ENCODE assay signal across 1 cellular context in genomic region chr4:73435984-73436383, GRCh38.
TF ChIP-seq lines count a peak whose summit lies in the region.

Gene AFP, plus strand, starts transcription at chr4:73436221. Its CDS starts 42 bp downstream, at chr4:73436263.

TF ChIP-seq in HepG2, 621 proteins besides CTCF, POLR2A, EP300 and RAD21 (continued from another document):
- TF ChIP-seq ZNF609 (CRISPR knock-in tag; IDR thresholded peaks at IDR 0.05; ENCODE audit: borderline replicate concordance) (no peak), HNRNPK (IDR thresholded peaks at IDR 0.05; ENCODE audit: low read depth, low read length, poor library complexity, severe bottlenecking) (no peak), WIZ (CRISPR knock-in tag; IDR thresholded peaks at IDR 0.05) (no peak), ZNF225 (CRISPR knock-in tag; IDR thresholded peaks at IDR 0.05) (no peak), FOXA1 (IDR thresholded peaks at IDR 0.05) (no peak), FOXA1 (CRISPR knock-in tag; IDR thresholded peaks at IDR 0.05) (no peak), ZNF781 (CRISPR knock-in tag; IDR thresholded peaks at IDR 0.05; ENCODE audit: borderline replicate concordance, not compliant biosample characterization) (no peak), NFATC3 (CRISPR knock-in tag; IDR thresholded peaks at IDR 0.05) (no peak), MED13 (CRISPR knock-in tag; IDR thresholded peaks at IDR 0.05) (peak; percentile 94; the same call in 1 of the 2 replicates), ARNT (IDR thresholded peaks at IDR 0.05) (no peak), TOE1 (CRISPR knock-in tag; IDR thresholded peaks at IDR 0.05) (no peak), MZF1 (CRISPR knock-in tag; IDR thresholded peaks at IDR 0.05; ENCODE audit: borderline replicate concordance) (no peak), ZNF777 (CRISPR knock-in tag; IDR thresholded peaks at IDR 0.05) (no peak), ZNF772 (CRISPR knock-in tag; IDR thresholded peaks at IDR 0.05) (no peak), KLF13 (CRISPR knock-in tag; IDR thresholded peaks at IDR 0.05) (no peak), ZNF607 (CRISPR knock-in tag; IDR thresholded peaks at IDR 0.05; ENCODE audit: borderline replicate concordance) (no peak), ATF1 (CRISPR knock-in tag; IDR thresholded peaks at IDR 0.05) (no peak; the same call in 1 of the 2 replicates), PLRG1 (conservative IDR thresholded peaks at IDR 0.05) (no peak), DMTF1 (CRISPR knock-in tag; IDR thresholded peaks at IDR 0.05) (no peak), ZNF550 (CRISPR knock-in tag; IDR thresholded peaks at IDR 0.05; ENCODE audit: borderline replicate concordance) (no peak), MAFK (conservative IDR thresholded peaks at IDR 0.05 in 1 of 2, IDR thresholded peaks at IDR 0.05 in 1 of 2; ENCODE audit: low read length in 2 of 2) (no peak)
- TF ChIP-seq, protein P1, sequence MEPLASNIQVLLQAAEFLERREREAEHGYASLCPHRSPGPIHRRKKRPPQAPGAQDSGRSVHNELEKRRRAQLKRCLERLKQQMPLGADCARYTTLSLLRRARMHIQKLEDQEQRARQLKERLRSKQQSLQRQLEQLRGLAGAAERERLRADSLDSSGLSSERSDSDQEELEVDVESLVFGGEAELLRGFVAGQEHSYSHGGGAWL (CRISPR knock-in tag; IDR thresholded peaks at IDR 0.05), result no peak
- TF ChIP-seq, protein P2, sequence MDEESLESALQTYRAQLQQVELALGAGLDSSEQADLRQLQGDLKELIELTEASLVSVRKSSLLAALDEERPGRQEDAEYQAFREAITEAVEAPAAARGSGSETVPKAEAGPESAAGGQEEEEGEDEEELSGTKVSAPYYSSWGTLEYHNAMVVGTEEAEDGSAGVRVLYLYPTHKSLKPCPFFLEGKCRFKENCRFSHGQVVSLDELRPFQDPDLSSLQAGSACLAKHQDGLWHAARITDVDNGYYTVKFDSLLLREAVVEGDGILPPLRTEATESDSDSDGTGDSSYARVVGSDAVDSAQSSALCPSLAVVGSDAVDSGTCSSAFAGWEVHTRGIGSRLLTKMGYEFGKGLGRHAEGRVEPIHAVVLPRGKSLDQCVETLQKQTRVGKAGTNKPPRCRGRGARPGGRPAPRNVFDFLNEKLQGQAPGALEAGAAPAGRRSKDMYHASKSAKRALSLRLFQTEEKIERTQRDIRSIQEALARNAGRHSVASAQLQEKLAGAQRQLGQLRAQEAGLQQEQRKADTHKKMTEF (CRISPR knock-in tag; IDR thresholded peaks at IDR 0.05), result peak; percentile 30; the same call in 1 of the 2 replicates
- TF ChIP-seq, protein P3, sequence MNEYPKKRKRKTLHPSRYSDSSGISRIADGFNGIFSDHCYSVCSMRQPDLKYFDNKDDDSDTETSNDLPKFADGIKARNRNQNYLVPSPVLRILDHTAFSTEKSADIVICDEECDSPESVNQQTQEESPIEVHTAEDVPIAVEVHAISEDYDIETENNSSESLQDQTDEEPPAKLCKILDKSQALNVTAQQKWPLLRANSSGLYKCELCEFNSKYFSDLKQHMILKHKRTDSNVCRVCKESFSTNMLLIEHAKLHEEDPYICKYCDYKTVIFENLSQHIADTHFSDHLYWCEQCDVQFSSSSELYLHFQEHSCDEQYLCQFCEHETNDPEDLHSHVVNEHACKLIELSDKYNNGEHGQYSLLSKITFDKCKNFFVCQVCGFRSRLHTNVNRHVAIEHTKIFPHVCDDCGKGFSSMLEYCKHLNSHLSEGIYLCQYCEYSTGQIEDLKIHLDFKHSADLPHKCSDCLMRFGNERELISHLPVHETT (CRISPR knock-in tag; conservative IDR thresholded peaks at IDR 0.05), result no peak
